Comparison of ENCODE assay signal across 8 cellular contexts in genomic region chr9:113579270-113580040, GRCh38.
DNase-seq lines count a peak whose midpoint lies in the region; ATAC-seq, FAIRE-seq and TF ChIP-seq lines count a peak whose summit lies in the region.

No MANE protein-coding gene starts in this region.

- H4K20me1 ChIP-seq in endothelial cell of umbilical vein (replicated peaks; ENCODE audit: control insufficient read depth, extremely low read depth, insufficient read depth, low read length): no peaks in the 10 kb centered on the region

- CTCF ChIA-PET in T-cell (lab: Charles Lee): interaction anchor here (0.6 to 2.8 kb wide), 16 partner anchors 9 to 304 kb away, joined by 3 to 12 read pairs (median 4); partner anchors contain the start of genes ALAD (in 1 of the 2), C9orf43 (in 1 of the 2), CDC26 (in 1 of the 2) and POLE3 (in 1 of the 2)
- CTCF ChIA-PET in endothelial cell of umbilical vein (lab: Charles Lee): interaction anchor here (1.0 to 3.6 kb wide), 14 partner anchors 10 to 178 kb away, joined by 3 to 32 read pairs (median 7); partner anchors contain the start of gene ALAD

- DNase-seq in AML-193 (lab: John Stamatoyannopoulos, UW) (peak; percentile 81 to 87), T-cell (peak in 16 of 34 experiments; percentile 7 to 47 (median 22)), endothelial cell of umbilical vein (ENCODE audit: low read depth, low spot score) (no peak), trophoblast cell (no peak), NCI-H187 (lab: John Stamatoyannopoulos, UW) (no peak), NCI-H748 treated with DMSO at 0.1 percent for 48 hours (lab: John Stamatoyannopoulos, UW) (no peak)

- peak overlapping the region; percentile 32 for H3K18ac ChIP-seq in trophoblast cell (ENCODE audit: low read length)

- H3K9ac ChIP-seq in endothelial cell of umbilical vein (replicated peaks; ENCODE audit: extremely low read depth, insufficient read depth, low read length): no peak overlapping the region
- H3K9ac ChIP-seq in trophoblast cell (ENCODE audit: low read length): no peak overlapping the region

- H3K27ac ChIP-seq in endothelial cell of umbilical vein (ENCODE audit: insufficient read depth, low read depth, low read length) (peak overlapping the region; percentile 39), trophoblast cell (ENCODE audit: low read depth, low read length) (peak overlapping the region; percentile 51)

- intact Hi-C loops in endothelial cell of umbilical vein (cut with micrococcal nuclease): no loop called here

- no TSS peak for BruUV-seq in endothelial cell of umbilical vein (replicated peaks; lab: Mats Ljungman, UMichigan)

- H3K36me3 ChIP-seq in endothelial cell of umbilical vein (ENCODE audit: control insufficient read depth in 2 of 2, extremely low read depth in 1 of 2, insufficient read depth in 2 of 2, low read length in 2 of 2): peaks cover 2 to 36% of the 10 kb centered on the region in 2 experiments
- peaks cover 22 to 23% of the 10 kb centered on the region in 2 experiments for H3K36me3 ChIP-seq in trophoblast cell (ENCODE audit: control insufficient read depth in 1 of 2, insufficient read depth in 2 of 2, low read length in 2 of 2)

- no peak overlapping the region for H2AFZ ChIP-seq in endothelial cell of umbilical vein (ENCODE audit: low read depth, low read length)
- no peak overlapping the region for H2AFZ ChIP-seq in trophoblast cell (ENCODE audit: insufficient read depth, low read length, poor library complexity)

- WGBS in trophoblast cell (ENCODE audit: extremely low coverage, insufficient coverage, insufficient read length): no CpG with 5 or more reads among the region's 5 CpGs

- H3K9me3 Mint-ChIP-seq in T-cell: no peaks in the 10 kb centered on the region

- TF ChIP-seq POLR2A in endothelial cell of umbilical vein (IDR thresholded peaks at IDR 0.05; ENCODE audit: low read depth, low read length): no peak

- peak overlapping the region; percentile 26 for H2BK5ac ChIP-seq in trophoblast cell (ENCODE audit: low read depth, low read length, poor library complexity)

- peak overlapping the region; percentile 47 for H4K8ac ChIP-seq in trophoblast cell (ENCODE audit: low read depth, low read length)

- peak overlapping the region; percentile 52 to 81 (median 62) for H3K4me3 Mint-ChIP-seq in T-cell

- no peak for TF ChIP-seq CTCF in endothelial cell of umbilical vein (IDR thresholded peaks at IDR 0.05; ENCODE audit: extremely low read depth in 1 of 2, insufficient read depth in 1 of 2, low read depth in 1 of 2, low read length in 2 of 2)

- H4K12ac ChIP-seq in trophoblast cell (ENCODE audit: low read depth, low read length): no peak overlapping the region

- H4K91ac ChIP-seq in trophoblast cell (ENCODE audit: low read depth, low read length): peak overlapping the region; percentile 70

- no peaks in the 10 kb centered on the region for H3K27me3 Mint-ChIP-seq in T-cell

- H2BK120ac ChIP-seq in trophoblast cell (ENCODE audit: insufficient read depth, low read length, poor library complexity): peak overlapping the region; percentile 59

- no peaks in the 10 kb centered on the region for H3K9me3 ChIP-seq in endothelial cell of umbilical vein (replicated peaks; ENCODE audit: control insufficient read depth, insufficient read depth, low read length)
- no peaks in the 10 kb centered on the region for H3K9me3 ChIP-seq in trophoblast cell (ENCODE audit: insufficient read depth, low read depth, low read length)

- H3K79me1 ChIP-seq in trophoblast cell (ENCODE audit: low read length): peaks cover 14% of the 10 kb centered on the region

- H3K4me1 ChIP-seq in endothelial cell of umbilical vein (ENCODE audit: control insufficient read depth, extremely low read depth, insufficient read depth, low read length) (peaks cover 48% of the 10 kb centered on the region), trophoblast cell (ENCODE audit: control insufficient read depth in 1 of 2, insufficient read depth in 2 of 2, low read length in 2 of 2) (peaks cover 27 to 34% of the 10 kb centered on the region in 2 experiments)

- H3K4ac ChIP-seq in trophoblast cell (ENCODE audit: low read depth, low read length): no peak overlapping the region

- H3K79me2 ChIP-seq in endothelial cell of umbilical vein (ENCODE audit: control insufficient read depth, insufficient read depth, low read length): peaks cover 19% of the 10 kb centered on the region
- H3K79me2 ChIP-seq in trophoblast cell (ENCODE audit: control insufficient read depth, insufficient read depth, low read length, poor library complexity): peaks cover 2% of the 10 kb centered on the region

- dilution Hi-C loops in endothelial cell of umbilical vein (cut with MboI; ENCODE audit: extremely low pct_ligation_motif_present, low sequenced_read_pairs): no loop called here

- POLR2A ChIA-PET in T-cell (lab: Charles Lee) (interaction anchor here in 1 of 2 donors (1.1 to 1.2 kb wide), 2 partner anchors 59 to 67 kb away, joined by 4 read pairs; no protein-coding TSS in a partner anchor), endothelial cell of umbilical vein (lab: Charles Lee) (interaction anchor here (0.6 to 2.2 kb wide), 3 partner anchors 15 to 169 kb away, joined by 4 to 6 read pairs (median 6); partner anchors contain the start of gene POLE3)

- H3K27me3 ChIP-seq in endothelial cell of umbilical vein (ENCODE audit: control insufficient read depth in 2 of 2, insufficient read depth in 2 of 2, low read length in 2 of 2) (no peaks in the 10 kb centered on the region), trophoblast cell (ENCODE audit: insufficient read depth, low read length) (no peaks in the 10 kb centered on the region)

- peaks cover 9% of the 10 kb centered on the region for H3K36me3 Mint-ChIP-seq in T-cell

- no peaks in the 10 kb centered on the region for H3K9me1 ChIP-seq in endothelial cell of umbilical vein (replicated peaks; ENCODE audit: control insufficient read depth, extremely low read depth, insufficient read depth, low read length)

- H3K4me2 ChIP-seq in endothelial cell of umbilical vein (ENCODE audit: insufficient read depth, low read length) (no peak overlapping the region), trophoblast cell (ENCODE audit: low read length) (no peak overlapping the region)

- H3K4me1 Mint-ChIP-seq in T-cell: peaks cover 68 to 86% (median 74%) of the 10 kb centered on the region in 3 donors

- no peak overlapping the region for H3K23ac ChIP-seq in trophoblast cell (ENCODE audit: low read length)

- peak overlapping the region; percentile 25 for H2AK5ac ChIP-seq in trophoblast cell (ENCODE audit: low read length)

- ATAC-seq in GM19351 (IDR thresholded peaks at IDR 0.05; ENCODE audit: unreplicated experiment): peak; percentile 17
- peak; percentile 11 for ATAC-seq in HG03571 (IDR thresholded peaks at IDR 0.05; ENCODE audit: unreplicated experiment)
- peak; percentile 5 to 22 (median 18) for ATAC-seq in T-cell (replicated peaks in 1 of 4)

- peak overlapping the region; percentile 98 to 99 for H3K27ac Mint-ChIP-seq in T-cell

- H2BK12ac ChIP-seq in trophoblast cell (ENCODE audit: low read length): peak overlapping the region; percentile 34

- FAIRE-seq in endothelial cell of umbilical vein (lab: Jason Lieb, UNC): peak; percentile 50

- no peak overlapping the region for H3K4me3 ChIP-seq in endothelial cell of umbilical vein (replicated peaks in 1 of 3; ENCODE audit: insufficient read depth in 1 of 3, low read depth in 1 of 3, low read length in 3 of 3)
- H3K4me3 ChIP-seq in trophoblast cell (ENCODE audit: low read depth, low read length): no peak overlapping the region

- H3K14ac ChIP-seq in trophoblast cell (ENCODE audit: low read length): peak overlapping the region; percentile 41

TF ChIP-seq in endothelial cell of umbilical vein, 7 proteins besides CTCF, POLR2A, EP300 and RAD21:
- no peak for TF ChIP-seq EZH2 (IDR thresholded peaks at IDR 0.05; ENCODE audit: borderline replicate concordance, low read depth, low read length, severe bottlenecking)
- TF ChIP-seq FOS (IDR thresholded peaks at IDR 0.05; ENCODE audit: borderline replicate concordance, insufficient read depth, low read length): no peak
- no peak for TF ChIP-seq GATA2 (IDR thresholded peaks at IDR 0.05; ENCODE audit: insufficient read depth, insufficient read length, low read depth, low read length)
- TF ChIP-seq JUN (IDR thresholded peaks at IDR 0.05; ENCODE audit: borderline replicate concordance, insufficient read depth, insufficient read length, low read depth): no peak
- no peak for TF ChIP-seq MYC (IDR thresholded peaks at IDR 0.05; ENCODE audit: low read depth, low read length)
- TF ChIP-seq POLR2AphosphoS5 (IDR thresholded peaks at IDR 0.05; ENCODE audit: insufficient read depth, low read depth, low read length): no peak
- TF ChIP-seq MAX (IDR thresholded peaks at IDR 0.05; ENCODE audit: insufficient read depth, insufficient read length): no peak

Comparison
In these comparisons a context has a peak if more than half of its experiments do, and no peak if none do; other contexts are left out.
1. DNase-seq: peak in AML-193 (2 of 2); none in endothelial cell of umbilical vein (single experiment), trophoblast cell (0 of 2), NCI-H187 (0 of 2) and NCI-H748 treated with DMSO at 0.1 percent for 48 hours (single experiment).
2. Peak in every context shown above with its lines, with median percentiles within 50 percentile points of each other: ATAC-seq.